ENCODE assay signal across 9 cellular contexts in the genomic region with DNA sequence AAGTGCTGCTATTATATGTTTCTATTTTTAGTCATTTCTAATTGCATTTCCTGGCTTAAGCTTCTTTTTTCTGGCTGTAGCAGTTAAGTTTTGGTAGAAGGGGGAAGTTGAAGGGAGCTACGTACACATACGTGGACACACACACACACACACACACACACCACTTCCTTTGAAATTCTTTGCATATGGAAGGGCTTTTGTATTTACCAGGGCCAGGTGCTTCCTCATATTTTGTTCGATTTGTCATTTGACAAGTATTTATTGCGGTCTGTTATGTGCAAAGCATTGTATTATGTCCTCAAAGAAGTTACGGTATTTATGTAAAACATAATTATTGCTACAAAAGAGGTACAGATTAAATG.
DNase-seq lines count a peak whose midpoint lies in the region; ATAC-seq, FAIRE-seq and TF ChIP-seq lines count a peak whose summit lies in the region.
"Had no signal": no experiment of that assay in that cellular context is flagged by ENCODE, and none has a peak within 500 bp of the region (broad histone marks: within the 10 kb centered on the region; RNA-seq: fewer than 3 reads in every experiment).

No MANE protein-coding gene starts in this region.

- no peaks in the 10 kb centered on the region for H3K27me3 Mint-ChIP-seq in CD14-positive monocyte (ENCODE audit: low read depth in 3 of 3)
- H3K27me3 Mint-ChIP-seq in IgD-negative memory B cell: no peaks in the 10 kb centered on the region
- H3K27me3 Mint-ChIP-seq in activated T-helper 1 cell treated with anti-CD3 and anti-CD28 coated beads, Interleukin-12 subunit alpha, Interleukin-12 subunit beta, Interleukin-2, Interleukin-4 antibody, amounts not matched to agents 30 ng/mL and 10 ng/mL and 1 ng/mL, durations not matched to agents 14 hours and 24 hours and 36 hours (ENCODE audit: insufficient read depth): no peaks in the 10 kb centered on the region

- no peak for ATAC-seq in HepG2

- H3K9me3 Mint-ChIP-seq in CD14-positive monocyte (peaks cover 0 to 3% (median 0%) of the 10 kb centered on the region in 7 donors), IgD-negative memory B cell (no peaks in the 10 kb centered on the region)
- peaks cover 3% of the 10 kb centered on the region for H3K9me3 Mint-ChIP-seq in activated T-helper 1 cell treated with anti-CD3 and anti-CD28 coated beads, Interleukin-12 subunit alpha, Interleukin-12 subunit beta, Interleukin-2, Interleukin-4 antibody, amounts not matched to agents 30 ng/mL and 10 ng/mL and 1 ng/mL, durations not matched to agents 14 hours and 24 hours and 36 hours

- H3K27me3 ChIP-seq in HepG2 (ENCODE audit: control insufficient read depth in 1 of 2, insufficient read depth in 2 of 2, low read length in 2 of 2) (no peaks in the 10 kb centered on the region), dorsolateral prefrontal cortex (no peaks in the 10 kb centered on the region)

- no peaks in the 10 kb centered on the region for H4K20me1 ChIP-seq in HepG2 (ENCODE audit: insufficient read depth, low read length)

- FAIRE-seq in HepG2 (lab: Jason Lieb, UNC): no peak
- FAIRE-seq: colon had no signal

- no TSS peak for BruUV-seq in HepG2 (replicated peaks; lab: Mats Ljungman, UMichigan)

- no peak overlapping the region for H3K4me3 ChIP-seq in HepG2 (replicated peaks in 1 of 3; ENCODE audit: insufficient read depth in 1 of 3, low read depth in 2 of 3, low read length in 3 of 3)
- no peak overlapping the region for H3K4me3 ChIP-seq in dorsolateral prefrontal cortex

- H3K9ac ChIP-seq in HepG2 (ENCODE audit: insufficient read depth, low read depth, low read length): no peak overlapping the region

- H3K79me2 ChIP-seq in HepG2 (ENCODE audit: insufficient read depth, low read length): no peaks in the 10 kb centered on the region

- H3K36me3 Mint-ChIP-seq in CD14-positive monocyte (peaks cover 48 to 65% of the 10 kb centered on the region in 2 donors), IgD-negative memory B cell (peaks cover 25% of the 10 kb centered on the region)
- peaks cover 61% of the 10 kb centered on the region for H3K36me3 Mint-ChIP-seq in activated T-helper 1 cell treated with anti-CD3 and anti-CD28 coated beads, Interleukin-12 subunit alpha, Interleukin-12 subunit beta, Interleukin-2, Interleukin-4 antibody, amounts not matched to agents 30 ng/mL and 10 ng/mL and 1 ng/mL, durations not matched to agents 14 hours and 24 hours and 36 hours (ENCODE audit: low read depth)

- H3K27ac ChIP-seq in HepG2 (ENCODE audit: extremely low read length, insufficient read depth, low read length) (peak overlapping the region; percentile 53), dorsolateral prefrontal cortex (no peak overlapping the region)

- H3K4me1 Mint-ChIP-seq in CD14-positive monocyte: peaks cover 66% of the 10 kb centered on the region
- peaks cover 30 to 32% (median 32%) of the 10 kb centered on the region in 3 donors for H3K4me1 Mint-ChIP-seq in IgD-negative memory B cell
- peaks cover 32% of the 10 kb centered on the region for H3K4me1 Mint-ChIP-seq in activated T-helper 1 cell treated with anti-CD3 and anti-CD28 coated beads, Interleukin-12 subunit alpha, Interleukin-12 subunit beta, Interleukin-2, Interleukin-4 antibody, amounts not matched to agents 30 ng/mL and 10 ng/mL and 1 ng/mL, durations not matched to agents 14 hours and 24 hours and 36 hours (ENCODE audit: low read depth)

- TF ChIP-seq RAD21 in HepG2 (CRISPR knock-in tag; IDR thresholded peaks at IDR 0.05): no peak

- no peak overlapping the region for H2AFZ ChIP-seq in HepG2 (ENCODE audit: low read length)

- H3K36me3 ChIP-seq in HepG2 (replicated peaks in 1 of 2; ENCODE audit: control insufficient read depth in 1 of 2, insufficient read depth in 2 of 2, low read length in 2 of 2): peaks cover 4 to 25% of the 10 kb centered on the region in 2 experiments; a peak in 4 of 5 replicates

- POLR2A ChIA-PET in HepG2 (lab: Yijun Ruan, JAX): no interaction called here

- 51% methylated on average over 5 of the region's 5 CpGs for WGBS in HepG2 (ENCODE audit: low lambda C conversion rate)

- H3K4me3 Mint-ChIP-seq in CD14-positive monocyte: peak overlapping the region; percentile 4 to 33
- peak overlapping the region; percentile 38 to 91 (median 78) for H3K4me3 Mint-ChIP-seq in IgD-negative memory B cell
- H3K4me3 Mint-ChIP-seq in activated T-helper 1 cell treated with anti-CD3 and anti-CD28 coated beads, Interleukin-12 subunit alpha, Interleukin-12 subunit beta, Interleukin-2, Interleukin-4 antibody, amounts not matched to agents 30 ng/mL and 10 ng/mL and 1 ng/mL, durations not matched to agents 14 hours and 24 hours and 36 hours: no peak overlapping the region

- DNase-seq in CD14-positive monocyte (ENCODE audit: low spot score): no peak
- DNase-seq in activated T-helper 1 cell treated with anti-CD3 and anti-CD28 coated beads, Interleukin-12 subunit alpha, Interleukin-12 subunit beta, Interleukin-2, Interleukin-4 antibody, amounts not matched to agents 30 ng/mL and 10 ng/mL and 1 ng/mL, durations not matched to agents 14 hours and 24 hours and 36 hours (ENCODE audit: low spot score): no peak
- DNase-seq in HepG2 (ENCODE audit: low spot score): peak; percentile 15
- no peak for DNase-seq in activated CD4-positive, CD25-positive, alpha-beta regulatory T cell (lab: John Stamatoyannopoulos, UW)
- no peak for DNase-seq in erythroblast (lab: John Stamatoyannopoulos, UW)
- DNase-seq in activated CD4-positive, CD25-positive, alpha-beta regulatory T cell treated with anti-CD3 and anti-CD28 coated beads, Interleukin-2, amount 50 U/mL, for 72 hours: no peak
- DNase-seq in dorsolateral prefrontal cortex: no peak

- no peak for TF ChIP-seq CTCF in CD14-positive monocyte (IDR thresholded peaks at IDR 0.05)
- TF ChIP-seq CTCF in HepG2 (CRISPR knock-in tag; IDR thresholded peaks at IDR 0.05): no peak
- no peak for TF ChIP-seq CTCF in dorsolateral prefrontal cortex (IDR thresholded peaks at IDR 0.05 in 54 of 56, conservative IDR thresholded peaks at IDR 0.05 in 2 of 56; ENCODE audit: low read depth in 1 of 56, partially characterized antibody in 56 of 56)

- CTCF ChIA-PET in HepG2 (lab: Yijun Ruan, JAX; ENCODE audit: low intra/inter-chr PET ratio, low total read pairs): no interaction called here

- TF ChIP-seq EP300 in HepG2 (IDR thresholded peaks at IDR 0.05; ENCODE audit: low read depth in 2 of 2, low read length in 2 of 2) (no peak), HepG2 (CRISPR knock-in tag; IDR thresholded peaks at IDR 0.05; ENCODE audit: borderline replicate concordance) (no peak)

- no peak for TF ChIP-seq POLR2A in HepG2 (IDR thresholded peaks at IDR 0.05; ENCODE audit: insufficient read depth in 1 of 2, low read depth in 2 of 2, low read length in 2 of 2)
- TF ChIP-seq POLR2A in erythroblast (IDR thresholded peaks at IDR 0.05; ENCODE audit: low read length): no peak

- peaks cover 30% of the 10 kb centered on the region for H3K4me1 ChIP-seq in HepG2 (ENCODE audit: insufficient read depth, low read length)

- H3K9me3 ChIP-seq in HepG2 (ENCODE audit: low read length): no peaks in the 10 kb centered on the region

- peak overlapping the region; percentile 89 to 97 (median 93) for H3K27ac Mint-ChIP-seq in CD14-positive monocyte
- peak overlapping the region; percentile 88 to 99 (median 93) for H3K27ac Mint-ChIP-seq in IgD-negative memory B cell
- peak overlapping the region; percentile 61 for H3K27ac Mint-ChIP-seq in activated T-helper 1 cell treated with anti-CD3 and anti-CD28 coated beads, Interleukin-12 subunit alpha, Interleukin-12 subunit beta, Interleukin-2, Interleukin-4 antibody, amounts not matched to agents 30 ng/mL and 10 ng/mL and 1 ng/mL, durations not matched to agents 14 hours and 24 hours and 36 hours

- in situ Hi-C loops in HepG2 (cut with HindIII; ENCODE audit: extremely low pct_ligation_motif_present, low pct_unique_long_range_greater_than_20kb): no loop called here

- H3K4me2 ChIP-seq in HepG2 (ENCODE audit: low read depth, low read length): no peak overlapping the region

- intact Hi-C loops in CD14-positive monocyte (cut with micrococcal nuclease): loop anchor here (5.0 kb wide), 1 partner anchor 35 kb away; no protein-coding TSS in a partner anchor
- intact Hi-C loops in activated T-helper 1 cell treated with anti-CD3 and anti-CD28 coated beads, Interleukin-12 subunit alpha, Interleukin-12 subunit beta, Interleukin-2, Interleukin-4 antibody, amounts not matched to agents 30 ng/mL and 10 ng/mL and 1 ng/mL, durations not matched to agents 14 hours and 24 hours and 36 hours (cut with micrococcal nuclease): no loop called here
- intact Hi-C loops in HepG2 (cut with micrococcal nuclease; ENCODE audit: unreplicated experiment): loop anchor here (5.0 kb wide), 1 partner anchor 35 kb away; no protein-coding TSS in a partner anchor
- intact Hi-C loops in dorsolateral prefrontal cortex (cut with DNase I): no loop called here

TF ChIP-seq in HepG2, 621 proteins besides CTCF, POLR2A, EP300 and RAD21 (continues in another document):
- TF ChIP-seq ZKSCAN8 (CRISPR knock-in tag; IDR thresholded peaks at IDR 0.05; ENCODE audit: borderline replicate concordance): no peak
- no peak for TF ChIP-seq ZFP62 (CRISPR knock-in tag; IDR thresholded peaks at IDR 0.05)
- TF ChIP-seq ZNF720 (CRISPR knock-in tag; IDR thresholded peaks at IDR 0.05): no peak
- TF ChIP-seq ZNF792 (CRISPR knock-in tag; IDR thresholded peaks at IDR 0.05): no peak
- TF ChIP-seq JDP2 (CRISPR knock-in tag; IDR thresholded peaks at IDR 0.05; ENCODE audit: borderline replicate concordance): no peak
- TF ChIP-seq ZNF232 (CRISPR knock-in tag; IDR thresholded peaks at IDR 0.05; ENCODE audit: borderline replicate concordance): no peak
- TF ChIP-seq, protein P1, sequence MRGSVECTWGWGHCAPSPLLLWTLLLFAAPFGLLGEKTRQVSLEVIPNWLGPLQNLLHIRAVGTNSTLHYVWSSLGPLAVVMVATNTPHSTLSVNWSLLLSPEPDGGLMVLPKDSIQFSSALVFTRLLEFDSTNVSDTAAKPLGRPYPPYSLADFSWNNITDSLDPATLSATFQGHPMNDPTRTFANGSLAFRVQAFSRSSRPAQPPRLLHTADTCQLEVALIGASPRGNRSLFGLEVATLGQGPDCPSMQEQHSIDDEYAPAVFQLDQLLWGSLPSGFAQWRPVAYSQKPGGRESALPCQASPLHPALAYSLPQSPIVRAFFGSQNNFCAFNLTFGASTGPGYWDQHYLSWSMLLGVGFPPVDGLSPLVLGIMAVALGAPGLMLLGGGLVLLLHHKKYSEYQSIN (CRISPR knock-in tag; IDR thresholded peaks at IDR 0.05; ENCODE audit: borderline replicate concordance): no peak

Comparison
In these comparisons a context has a peak if more than half of its experiments do, and no peak if none do; other contexts are left out.
1. intact Hi-C loops: an anchor here in CD14-positive monocyte (5.0 kb wide) and HepG2 (5.0 kb wide); none called in activated T-helper 1 cell treated with anti-CD3 and anti-CD28 coated beads, Interleukin-12 subunit alpha, Interleukin-12 subunit beta, Interleukin-2, Interleukin-4 antibody, amounts not matched to agents 30 ng/mL and 10 ng/mL and 1 ng/mL, durations not matched to agents 14 hours and 24 hours and 36 hours and dorsolateral prefrontal cortex.